Comparison of ENCODE assay signal across 9 cellular contexts in genomic region chr2:1855150-1855549, GRCh38.
DNase-seq lines count a peak whose midpoint lies in the region; ATAC-seq, FAIRE-seq and TF ChIP-seq lines count a peak whose summit lies in the region.
"Had no signal": no experiment of that assay in that cellular context is flagged by ENCODE, and none has a peak within 500 bp of the region (broad histone marks: within the 10 kb centered on the region; RNA-seq: fewer than 3 reads in every experiment).

No MANE protein-coding gene starts in this region.

- DNase-seq in D721Med (ENCODE audit: insufficient read length, low spot score), result no peak
- peak; percentile 8 for DNase-seq in NCI-H2107 (lab: John Stamatoyannopoulos, UW)
- DNase-seq in caudate nucleus (lab: John Stamatoyannopoulos, UW), result peak in 40 of 61 donors; percentile 18 to 86 (median 54)
- peak; percentile 4 for DNase-seq in myocyte (ENCODE audit: low read depth)
- no peak for DNase-seq in activated gamma-delta T cell (lab: John Stamatoyannopoulos, UW)
- no peak for DNase-seq in DMS53 treated with DMSO at 0.1 percent for 48 hours (lab: John Stamatoyannopoulos, UW; ENCODE audit: unreplicated experiment)

- FAIRE-seq in D721Med (lab: Jason Lieb, UNC), result peak; percentile 60
- FAIRE-seq: GM18507 had no signal

- no peak for TF ChIP-seq CTCF in D721Med (IDR thresholded peaks at IDR 0.05; ENCODE audit: insufficient read depth, missing control alignments)

- ATAC-seq in GM19463 (IDR thresholded peaks at IDR 0.05; ENCODE audit: unreplicated experiment), result no peak
- no peak for ATAC-seq in HG03378 (IDR thresholded peaks at IDR 0.05; ENCODE audit: unreplicated experiment)

- H3K27ac ChIP-seq in caudate nucleus (ENCODE audit: low read depth, low read length), result peak overlapping the region; percentile 79

Comparison
In these comparisons a context has a peak if more than half of its experiments do, and no peak if none do; other contexts are left out.
1. DNase-seq: peak in NCI-H2107 (single experiment), caudate nucleus (40 of 61) and myocyte (single experiment); none in D721Med (single experiment), activated gamma-delta T cell (single experiment) and DMS53 treated with DMSO at 0.1 percent for 48 hours (single experiment).